Comparison of ENCODE assay signal across 8 cellular contexts in genomic region chr6:158654498-158654897, GRCh38. TPM values are rescaled to one million over a fixed set of nuclear protein-coding genes. Genes with fewer than 3 reads are reported as not detected.
DNase-seq lines count a peak whose midpoint lies in the region; ATAC-seq and TF ChIP-seq lines count a peak whose summit lies in the region.

No MANE protein-coding gene starts in this region.

- no peaks in the 10 kb centered on the region for H3K4me1 ChIP-seq in testis

- no peak for ATAC-seq in GM21447 (IDR thresholded peaks at IDR 0.05; ENCODE audit: unreplicated experiment)
- ATAC-seq in HG03280 (IDR thresholded peaks at IDR 0.05; ENCODE audit: unreplicated experiment): no peak
- no peak for ATAC-seq in GM21528 (IDR thresholded peaks at IDR 0.05; ENCODE audit: low FRiP score, unreplicated experiment)

- TF ChIP-seq CTCF in lower leg skin (IDR thresholded peaks at IDR 0.05) (no peak), testis (IDR thresholded peaks at IDR 0.05) (no peak)

- intact Hi-C loops in lower leg skin (cut with DNase I; ENCODE audit: low total_unique reads) (no loop called here), testis (cut with DNase I; ENCODE audit: low total_unique reads) (no loop called here)

- WGBS in lower leg skin, 2 donors: 61 to 66% methylated on average over 6 of the region's 6 CpGs
- WGBS in testis, 2 donors: 53 to 64% methylated on average over 6 of the region's 6 CpGs

- no peaks in the 10 kb centered on the region for H3K9me3 ChIP-seq in testis

- H3K27ac ChIP-seq in caudate nucleus (ENCODE audit: low read depth, low read length): peak overlapping the region; percentile 49
- H3K27ac ChIP-seq in testis: peak overlapping the region in 1 of 2 donors; percentile 23

- H3K36me3 ChIP-seq in testis (ENCODE audit: low read depth, missing control alignments): no peaks in the 10 kb centered on the region

- H3K4me3 ChIP-seq in lower leg skin (ENCODE audit: low read depth, poor library complexity, severe bottlenecking): no peak overlapping the region
- H3K4me3 ChIP-seq in testis: no peak overlapping the region

- DNase-seq in DMS 273 (lab: John Stamatoyannopoulos, UW; ENCODE audit: unreplicated experiment) (peak; percentile 70), NCI-H446 treated with DMSO at 0.1 percent for 48 hours (lab: John Stamatoyannopoulos, UW) (peak; percentile 56), caudate nucleus (lab: John Stamatoyannopoulos, UW) (peak in 26 of 61 donors; percentile 10 to 67 (median 26)), lower leg skin (ENCODE audit: low spot score in 2 of 2) (peak; percentile 58 to 85), testis (peak; percentile 70)

- H3K27me3 ChIP-seq in testis: no peaks in the 10 kb centered on the region

- no peak for TF ChIP-seq POLR2A in lower leg skin (IDR thresholded peaks at IDR 0.05)
- no peak for TF ChIP-seq POLR2A in testis (IDR thresholded peaks at IDR 0.05)

RNA-seq across cellular contexts. Expression of gene SYTL3, which starts 4.6 kb away (rescaled TPM):
- total RNA-seq in lower leg skin (1 to 10 TPM; 1.8 to 5.7 (median 2.9) TPM), testis (10 to 100 TPM; 10.2 to 11.0 TPM)
- polyA plus RNA-seq in testis (ENCODE audit: insufficient read depth, low read depth, low replicate concordance): 7.0 TPM

RNA-seq across cellular contexts. Expression of gene DYNLT1, which starts 10.0 kb away (rescaled TPM):
- total RNA-seq in lower leg skin (10 to 100 TPM; 27.0 to 48.6 (median 36.3) TPM), testis (100 to 1,000 TPM; 165 to 200 TPM)
- polyA plus RNA-seq in testis (ENCODE audit: insufficient read depth, low read depth, low replicate concordance): 319 TPM
